In the genomic region with DNA sequence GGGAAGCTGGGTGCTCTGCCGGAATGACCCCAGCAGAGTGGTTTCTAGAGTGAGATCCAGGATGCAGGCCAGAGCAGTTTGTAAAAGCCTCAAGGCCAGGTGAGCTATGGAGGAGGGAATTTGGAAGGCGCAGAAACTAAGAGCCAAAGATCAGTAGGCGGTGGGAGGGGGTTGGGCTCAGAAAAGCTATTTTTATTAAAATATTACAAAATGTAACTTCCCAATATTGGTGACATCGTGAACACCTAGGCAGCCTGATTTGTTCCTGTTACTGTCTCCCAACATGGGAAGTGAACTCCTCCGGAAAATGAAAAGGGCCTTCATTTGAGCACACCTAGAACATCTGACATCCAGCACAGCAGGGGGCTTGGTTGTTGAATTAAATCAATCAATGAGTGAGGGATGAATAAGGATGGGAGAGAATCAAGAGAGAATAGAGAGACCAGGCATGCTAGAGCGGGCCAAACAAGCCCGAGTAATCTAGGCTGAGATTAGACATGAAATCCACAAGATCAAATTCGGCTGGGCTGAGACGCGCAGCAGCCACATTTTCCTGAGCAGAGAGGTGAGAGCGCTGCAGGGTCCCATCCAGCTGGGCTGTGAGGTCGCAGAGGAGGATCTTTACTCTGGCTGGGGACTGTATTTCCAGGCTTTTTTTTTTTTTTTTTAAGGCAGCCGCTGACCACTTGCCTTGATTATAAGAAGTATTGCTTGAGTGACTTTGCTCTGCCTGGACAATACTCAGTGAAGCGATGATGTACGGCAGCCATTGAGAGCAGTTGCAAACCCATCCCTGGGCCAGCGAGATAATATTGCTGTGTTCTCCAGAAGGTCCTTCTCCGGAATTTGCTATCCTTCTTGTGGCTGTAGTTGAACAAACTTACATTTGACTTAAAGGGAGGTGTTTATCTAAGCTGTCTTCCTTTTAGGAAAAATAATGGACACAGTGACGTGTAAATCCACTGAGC, we compare ENCODE assay signal across 12 cellular contexts.
DNase-seq lines count a peak whose midpoint lies in the region; TF ChIP-seq lines count a peak whose summit lies in the region.
"Had no signal": no experiment of that assay in that cellular context is flagged by ENCODE, and none has a peak within 500 bp of the region (broad histone marks: within the 10 kb centered on the region; RNA-seq: fewer than 3 reads in every experiment).

No MANE protein-coding gene starts in this region.

- 79% methylated on average over 18 of the region's 18 CpGs for WGBS in hepatocyte (ENCODE audit: low lambda C conversion rate, missing lambda C conversion rate)
- 86 to 94% (median 87%) methylated on average over 18 of the region's 18 CpGs for WGBS in spleen, 5 donors

- H3K4me1 Mint-ChIP-seq in T-helper 1 cell treated with Interleukin-12 subunit alpha and Interleukin-12 subunit beta and Interleukin-4 antibody, amounts not matched to agents 30 μg/mL and 1 μg/mL, for 36 hours (ENCODE audit: low read depth), result peaks cover 19% of the 10 kb centered on the region

- DNase-seq in T-helper 1 cell (no peak), NCI-H69 (lab: John Stamatoyannopoulos, UW) (peak; percentile 52), hepatocyte (ENCODE audit: low spot score) (no peak), spleen (no peak), NCI-H1417 treated with DMSO at 0.1 percent for 48 hours (lab: John Stamatoyannopoulos, UW) (no peak), COR-L47 (lab: John Stamatoyannopoulos, UW) (no peak), LoVo (ENCODE audit: low spot score) (no peak)
- DNase-seq: dermis blood vessel endothelial cell, NCI-H2029 treated with DMSO at 0.1 percent for 48 hours, Peyer's patch, uterus had no signal

- H3K9me3 ChIP-seq in hepatocyte (ENCODE audit: low read depth) (no peaks in the 10 kb centered on the region), spleen (peaks cover 0 to 26% (median 13%) of the 10 kb centered on the region in 8 donors)
- H3K9me3 ChIP-seq: uterus had no signal

- peak overlapping the region; percentile 70 for H3K27ac Mint-ChIP-seq in T-helper 1 cell treated with Interleukin-12 subunit alpha and Interleukin-12 subunit beta and Interleukin-4 antibody, amounts not matched to agents 30 μg/mL and 1 μg/mL, for 36 hours

- no peak for TF ChIP-seq POLR2A in spleen (IDR thresholded peaks at IDR 0.05)

- peak overlapping the region; percentile 23 for H3K4me3 Mint-ChIP-seq in T-helper 1 cell treated with Interleukin-12 subunit alpha and Interleukin-12 subunit beta and Interleukin-4 antibody, amounts not matched to agents 30 μg/mL and 1 μg/mL, for 36 hours

- no peak overlapping the region for H3K4me3 ChIP-seq in hepatocyte
- H3K4me3 ChIP-seq in spleen, result no peak overlapping the region
- H3K4me3 ChIP-seq: Peyer's patch, uterus had no signal

- no peaks in the 10 kb centered on the region for H3K36me3 ChIP-seq in hepatocyte (replicated peaks; ENCODE audit: insufficient read depth, low read depth)
- no peaks in the 10 kb centered on the region for H3K36me3 ChIP-seq in spleen
- H3K36me3 ChIP-seq: Peyer's patch, uterus had no signal

- no peaks in the 10 kb centered on the region for H3K27me3 Mint-ChIP-seq in T-helper 1 cell treated with Interleukin-12 subunit alpha and Interleukin-12 subunit beta and Interleukin-4 antibody, amounts not matched to agents 30 μg/mL and 1 μg/mL, for 36 hours (ENCODE audit: low read depth)

- H3K36me3 Mint-ChIP-seq in T-helper 1 cell treated with Interleukin-12 subunit alpha and Interleukin-12 subunit beta and Interleukin-4 antibody, amounts not matched to agents 30 μg/mL and 1 μg/mL, for 36 hours (ENCODE audit: low read depth), result peaks cover 4% of the 10 kb centered on the region

- H3K9me2 ChIP-seq in hepatocyte (replicated peaks; ENCODE audit: insufficient read depth), result no peaks in the 10 kb centered on the region

- TF ChIP-seq CTCF in hepatocyte (IDR thresholded peaks at IDR 0.05; ENCODE audit: poor library complexity) (no peak), spleen (IDR thresholded peaks at IDR 0.05 in 8 of 11, conservative IDR thresholded peaks at IDR 0.05 in 3 of 11) (no peak)

- H2AFZ ChIP-seq in hepatocyte, result no peak overlapping the region

- peaks cover 6% of the 10 kb centered on the region for H3K4me1 ChIP-seq in hepatocyte (ENCODE audit: insufficient read depth)
- H3K4me1 ChIP-seq in spleen, result peaks cover 0 to 21% (median 13%) of the 10 kb centered on the region in 6 donors
- H3K4me1 ChIP-seq: Peyer's patch, uterus had no signal

- no peaks in the 10 kb centered on the region for H3K79me2 ChIP-seq in hepatocyte

- H3K27ac ChIP-seq in hepatocyte, result peak overlapping the region; percentile 77
- peak overlapping the region in 6 of 8 donors; percentile 1 to 70 (median 47) for H3K27ac ChIP-seq in spleen
- H3K27ac ChIP-seq: uterus had no signal

- H3K27me3 ChIP-seq in hepatocyte (no peaks in the 10 kb centered on the region), spleen (replicated peaks in 1 of 7) (no peaks in the 10 kb centered on the region)
- H3K27me3 ChIP-seq: Peyer's patch, uterus had no signal

- H3K9me3 Mint-ChIP-seq in T-helper 1 cell treated with Interleukin-12 subunit alpha and Interleukin-12 subunit beta and Interleukin-4 antibody, amounts not matched to agents 30 μg/mL and 1 μg/mL, for 36 hours, result peaks cover 22% of the 10 kb centered on the region

- intact Hi-C loops in spleen (cut with DNase I; ENCODE audit: low total_unique reads), result no loop called here

- H4K20me1 ChIP-seq in hepatocyte (ENCODE audit: insufficient read depth, poor library complexity, severe bottlenecking), result no peaks in the 10 kb centered on the region

- H3K4me2 ChIP-seq in hepatocyte, result no peak overlapping the region
